Comparison of ENCODE assay signal across 19 cellular contexts in genomic region chr12:29545102-29545467, GRCh38. TPM values are rescaled to one million over a fixed set of nuclear protein-coding genes. Genes with fewer than 3 reads are reported as not detected.
DNase-seq lines count a peak whose midpoint lies in the region; ATAC-seq and TF ChIP-seq lines count a peak whose summit lies in the region.
"Had no signal": no experiment of that assay in that cellular context is flagged by ENCODE, and none has a peak within 500 bp of the region (broad histone marks: within the 10 kb centered on the region; RNA-seq: fewer than 3 reads in every experiment).

No MANE protein-coding gene starts in this region.

- no peaks in the 10 kb centered on the region for H3K36me3 ChIP-seq in adrenal gland (replicated peaks in 1 of 2)
- H3K36me3 ChIP-seq in CD8-positive, alpha-beta T cell (ENCODE audit: insufficient read depth, low read length), result no peaks in the 10 kb centered on the region
- H3K36me3 ChIP-seq: gastrocnemius medialis, transverse colon, WERI-Rb-1 had no signal

- no peaks in the 10 kb centered on the region for H3K27me3 Mint-ChIP-seq in nephron progenitor cell (ENCODE audit: low read depth, poor library complexity)
- H3K27me3 Mint-ChIP-seq in CD8-positive, alpha-beta T cell (ENCODE audit: low read depth), result peaks cover 16% of the 10 kb centered on the region

- no peak for TF ChIP-seq POLR2A in adrenal gland (IDR thresholded peaks at IDR 0.05)

- H3K9me3 Mint-ChIP-seq in nephron progenitor cell, result no peaks in the 10 kb centered on the region
- H3K9me3 Mint-ChIP-seq in CD8-positive, alpha-beta T cell, result no peaks in the 10 kb centered on the region

- 89 to 100% (median 92%) methylated on average over 4 of the region's 4 CpGs for WGBS in adrenal gland, 4 donors

- TF ChIP-seq CTCF in GM13977 (IDR thresholded peaks at IDR 0.05; ENCODE audit: extremely low read depth, insufficient read depth, missing control alignments), result no peak
- no peak for TF ChIP-seq CTCF in adrenal gland (IDR thresholded peaks at IDR 0.05)
- no peak for TF ChIP-seq CTCF in nephron progenitor cell (IDR thresholded peaks at IDR 0.05)
- TF ChIP-seq CTCF in CD8-positive, alpha-beta T cell (IDR thresholded peaks at IDR 0.05), result no peak

- H3K27me3 ChIP-seq in adrenal gland, result no peaks in the 10 kb centered on the region
- H3K27me3 ChIP-seq in CD8-positive, alpha-beta T cell (ENCODE audit: insufficient read depth, low read length), result no peaks in the 10 kb centered on the region
- H3K27me3 ChIP-seq: gastrocnemius medialis, transverse colon had no signal

- in situ Hi-C loops in GM13977 (cut with MboI; ENCODE audit: low pct_unique_long_range_greater_than_20kb, low sequenced_read_pairs, unreplicated experiment), result no loop called here

- no peaks in the 10 kb centered on the region for H3K36me3 Mint-ChIP-seq in nephron progenitor cell (ENCODE audit: low read depth)
- no peaks in the 10 kb centered on the region for H3K36me3 Mint-ChIP-seq in CD8-positive, alpha-beta T cell
- H3K36me3 Mint-ChIP-seq: activated naive CD8-positive, alpha-beta T cell had no signal

- H3K9me3 ChIP-seq in adrenal gland (replicated peaks in 1 of 3), result no peaks in the 10 kb centered on the region
- no peaks in the 10 kb centered on the region for H3K9me3 ChIP-seq in CD8-positive, alpha-beta T cell (ENCODE audit: low read length)
- H3K9me3 ChIP-seq: gastrocnemius medialis, SK-N-SH, transverse colon had no signal

- peak; percentile 84 for ATAC-seq in GM19397 (IDR thresholded peaks at IDR 0.05; ENCODE audit: unreplicated experiment)
- peak; percentile 79 for ATAC-seq in HG02623 (IDR thresholded peaks at IDR 0.05; ENCODE audit: unreplicated experiment)
- peak; percentile 86 for ATAC-seq in HG03354 (IDR thresholded peaks at IDR 0.05; ENCODE audit: poor library complexity, severe bottlenecking, unreplicated experiment)
- no peak for ATAC-seq in CD8-positive, alpha-beta T cell

- H3K4me3 ChIP-seq in adrenal gland, result no peak overlapping the region
- H3K4me3 ChIP-seq in CD8-positive, alpha-beta T cell (ENCODE audit: low read depth, low read length), result no peak overlapping the region
- H3K4me3 ChIP-seq: gastrocnemius medialis, transverse colon had no signal

- H3K27ac Mint-ChIP-seq in nephron progenitor cell, result no peak overlapping the region
- no peak overlapping the region for H3K27ac Mint-ChIP-seq in CD8-positive, alpha-beta T cell
- H3K27ac Mint-ChIP-seq: activated naive CD8-positive, alpha-beta T cell had no signal

- POLR2A ChIA-PET in CD8-positive, alpha-beta T cell (lab: Charles Lee), result no interaction called here

- peak; percentile 17 for DNase-seq in GM13977 (ENCODE audit: low spot score)
- DNase-seq in medulla oblongata (ENCODE audit: extremely low spot score), result no peak
- no peak for DNase-seq in adrenal gland
- no peak for DNase-seq in nephron progenitor cell
- DNase-seq in CD8-positive, alpha-beta T cell, result no peak
- DNase-seq: ACHN; endodermal cell; gastrocnemius medialis; SK-N-SH; stimulated activated CD8-positive, alpha-beta memory T cell treated with anti-CD3 and anti-CD28 coated beads, Interleukin-4, amount 100 ng/mL, for 48 hours; transverse colon; WERI-Rb-1 had no signal

- CTCF ChIA-PET in CD8-positive, alpha-beta T cell (lab: Charles Lee), result no interaction called here

- peaks cover 24% of the 10 kb centered on the region for H3K4me1 Mint-ChIP-seq in nephron progenitor cell
- no peaks in the 10 kb centered on the region for H3K4me1 Mint-ChIP-seq in CD8-positive, alpha-beta T cell (ENCODE audit: low read depth)

- peaks cover 0 to 5% of the 10 kb centered on the region in 2 donors for H3K4me1 ChIP-seq in adrenal gland (replicated peaks in 1 of 2)
- H3K4me1 ChIP-seq in CD8-positive, alpha-beta T cell (ENCODE audit: insufficient read depth, low read length), result no peaks in the 10 kb centered on the region
- H3K4me1 ChIP-seq: transverse colon had no signal

- H3K27ac ChIP-seq in adrenal gland, result no peak overlapping the region
- H3K27ac ChIP-seq in CD8-positive, alpha-beta T cell (ENCODE audit: low read depth, low read length), result no peak overlapping the region
- H3K27ac ChIP-seq: transverse colon, WERI-Rb-1 had no signal

- no peak overlapping the region for H3K4me3 Mint-ChIP-seq in nephron progenitor cell
- H3K4me3 Mint-ChIP-seq in CD8-positive, alpha-beta T cell, result no peak overlapping the region
- H3K4me3 Mint-ChIP-seq: activated naive CD8-positive, alpha-beta T cell; endodermal cell had no signal

- intact Hi-C loops in adrenal gland (cut with DNase I), result no loop called here
- intact Hi-C loops in CD8-positive, alpha-beta T cell (cut with DNase I, micrococcal nuclease), result no loop called here

RNA-seq across cellular contexts. Expression of gene OVCH1, which starts 47.6 kb away (rescaled TPM):
- total RNA-seq in adrenal gland, result under 1 TPM in 6 of 8 donors, not detected in 2; 0.11 to 0.92 (median 0.21) TPM
- polyA plus RNA-seq in adrenal gland, result under 1 TPM; 0.16 to 0.51 (median 0.22) TPM
- not detected for total RNA-seq in CD8-positive, alpha-beta T cell
- total RNA-seq: cardiac septum, H7, mucosa of gallbladder had no signal
- polyA plus RNA-seq: SK-N-SH had no signal
